In the genomic region with DNA sequence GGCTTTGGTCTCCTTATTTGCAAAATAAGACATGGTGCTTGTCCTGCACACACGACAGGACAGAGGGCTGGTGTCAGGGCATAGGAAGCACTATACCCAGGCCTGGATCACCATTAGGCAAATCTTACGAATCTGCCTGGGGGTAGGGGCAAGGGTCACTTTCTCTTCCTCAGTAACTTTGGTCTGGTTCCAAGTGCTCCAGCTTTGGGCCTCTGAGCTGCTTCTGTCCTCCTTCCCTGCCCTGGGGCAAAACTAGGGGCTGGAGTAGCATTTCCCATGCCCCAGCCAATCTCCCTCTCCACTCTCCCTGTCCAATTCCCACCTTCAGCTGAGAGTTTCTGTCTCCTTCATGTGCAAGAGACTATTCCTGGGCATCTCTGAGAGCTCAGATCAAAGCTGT, we compare ENCODE assay signal across 1 cellular context.
TF ChIP-seq lines count a peak whose summit lies in the region.

No MANE protein-coding gene starts in this region.

TF ChIP-seq in GM23338, 12 proteins besides CTCF, POLR2A, EP300 and RAD21 (continued from another document):
- TF ChIP-seq ZNF331 (CRISPR knock-in tag; IDR thresholded peaks at IDR 0.05; ENCODE audit: low read depth) (no peak), ZNF114 (CRISPR knock-in tag; IDR thresholded peaks at IDR 0.05) (no peak), STAT1 (IDR thresholded peaks at IDR 0.05; ENCODE audit: unreplicated experiment) (no peak), CREB1 (CRISPR knock-in tag; IDR thresholded peaks at IDR 0.05; ENCODE audit: low read depth) (no peak), EZH2phosphoT487 (IDR thresholded peaks at IDR 0.05; ENCODE audit: unreplicated experiment) (no peak), POLR2AphosphoS5 (IDR thresholded peaks at IDR 0.05; ENCODE audit: low read depth) (no peak), JUNB (IDR thresholded peaks at IDR 0.05; ENCODE audit: unreplicated experiment) (no peak)
